Comparison of ENCODE assay signal across 30 cellular contexts in genomic region chr10:77854115-77854514, GRCh38.
"Had no signal": no experiment of that assay in that cellular context is flagged by ENCODE, and none has a peak within 500 bp of the region (broad histone marks: within the 10 kb centered on the region; RNA-seq: fewer than 3 reads in every experiment).

No MANE protein-coding gene starts in this region.

- H3K27ac ChIP-seq: PC-9, WERI-Rb-1 had no signal

- H3K4me3 ChIP-seq: MG63, PC-9 had no signal

- H3K27ac Mint-ChIP-seq: activated CD4-positive, alpha-beta memory T cell treated with anti-CD3 and anti-CD28 coated beads, Interleukin-2, amount 10 ng/mL, durations not matched to agents 7 days and 5 days; activated CD8-positive, alpha-beta memory T cell treated with anti-CD3 and anti-CD28 coated beads, Interleukin-2, amount 10 ng/mL, durations not matched to agents 7 days and 5 days; activated naive CD4-positive, alpha-beta T cell treated with anti-CD3 and anti-CD28 coated beads, Interleukin-2, amount 10 ng/mL, durations not matched to agents 7 days and 5 days; activated naive CD8-positive, alpha-beta T cell; activated naive CD8-positive, alpha-beta T cell treated with anti-CD3 and anti-CD28 coated beads, Interleukin-2, amount 50 U/mL, for 24 hours; brain had no signal

- DNase-seq: activated CD4-positive, alpha-beta memory T cell treated with anti-CD3 and anti-CD28 coated beads, Interleukin-2, amount 10 ng/mL, durations not matched to agents 7 days and 5 days; activated CD4-positive, alpha-beta T cell treated with anti-CD3 and anti-CD28 coated beads for 1 hour; activated CD4-positive, alpha-beta T cell treated with anti-CD3 and anti-CD28 coated beads for 48 hours; activated CD4-positive, CD25-positive, alpha-beta regulatory T cell; activated CD8-positive, alpha-beta memory T cell treated with anti-CD3 and anti-CD28 coated beads for 24 hours; activated CD8-positive, alpha-beta memory T cell treated with anti-CD3 and anti-CD28 coated beads, Interleukin-2, amount 10 ng/mL, durations not matched to agents 7 days and 5 days; activated CD8-positive, alpha-beta memory T cell treated with anti-CD3 and anti-CD28 coated beads, Interleukin-2, amount 50 U/mL, for 48 hours; activated effector memory CD4-positive, alpha-beta T cell treated with Interleukin-2 at 50 U/mL for 16 hours; activated naive CD4-positive, alpha-beta T cell treated with anti-CD3 and anti-CD28 coated beads, Interleukin-2, amount 10 ng/mL, durations not matched to agents 7 days and 5 days; activated naive CD8-positive, alpha-beta T cell treated with anti-CD3 and anti-CD28 coated beads, Interleukin-2, amount 50 U/mL, for 24 hours; activated T-cell treated with anti-CD3 and anti-CD28 coated beads, Interleukin-2, amount 50 U/mL, for 48 hours; anterior cingulate cortex; Kasumi-1; KG1; MG63; NCI-H1048; NCI-H1105 treated with DMSO at 0.1 percent for 48 hours; NCI-H1436; NCI-H1694 treated with DMSO at 0.1 percent for 48 hours; NCI-H2029; NCI-H345; NCI-H524 treated with DMSO at 0.1 percent for 48 hours; NCI-H748 treated with DMSO at 0.1 percent for 48 hours; NK-92 treated with Interleukin-12 subunit alpha and Interleukin-12 subunit beta, amount 100 ng/mL, for 24 hours; PC-9; Right ventricle myocardium superior; T1000; WERI-Rb-1 had no signal

- H3K9me3 ChIP-seq: MG63 had no signal

- H3K27me3 Mint-ChIP-seq: activated CD4-positive, alpha-beta memory T cell treated with anti-CD3 and anti-CD28 coated beads, Interleukin-2, amount 10 ng/mL, durations not matched to agents 7 days and 5 days; activated CD8-positive, alpha-beta memory T cell treated with anti-CD3 and anti-CD28 coated beads, Interleukin-2, amount 10 ng/mL, durations not matched to agents 7 days and 5 days; activated naive CD4-positive, alpha-beta T cell treated with anti-CD3 and anti-CD28 coated beads, Interleukin-2, amount 10 ng/mL, durations not matched to agents 7 days and 5 days; activated naive CD8-positive, alpha-beta T cell; brain had no signal

- H3K4me1 Mint-ChIP-seq: activated CD4-positive, alpha-beta memory T cell treated with anti-CD3 and anti-CD28 coated beads, Interleukin-2, amount 10 ng/mL, durations not matched to agents 7 days and 5 days; activated CD8-positive, alpha-beta memory T cell treated with anti-CD3 and anti-CD28 coated beads, Interleukin-2, amount 10 ng/mL, durations not matched to agents 7 days and 5 days; activated naive CD4-positive, alpha-beta T cell treated with anti-CD3 and anti-CD28 coated beads, Interleukin-2, amount 10 ng/mL, durations not matched to agents 7 days and 5 days; activated naive CD8-positive, alpha-beta T cell treated with anti-CD3 and anti-CD28 coated beads, Interleukin-2, amount 50 U/mL, for 24 hours had no signal

- H3K27me3 ChIP-seq: MG63 had no signal

- ATAC-seq: activated CD8-positive, alpha-beta memory T cell treated with anti-CD3 and anti-CD28 coated beads, Interleukin-2, amount 10 ng/mL, durations not matched to agents 7 days and 5 days; activated naive CD8-positive, alpha-beta T cell treated with anti-CD3 and anti-CD28 coated beads, Interleukin-2, amount 50 U/mL, for 24 hours had no signal

- H3K4me3 Mint-ChIP-seq: activated CD4-positive, alpha-beta memory T cell treated with anti-CD3 and anti-CD28 coated beads, Interleukin-2, amount 10 ng/mL, durations not matched to agents 7 days and 5 days; activated CD8-positive, alpha-beta memory T cell treated with anti-CD3 and anti-CD28 coated beads, Interleukin-2, amount 10 ng/mL, durations not matched to agents 7 days and 5 days; activated naive CD4-positive, alpha-beta T cell treated with anti-CD3 and anti-CD28 coated beads, Interleukin-2, amount 10 ng/mL, durations not matched to agents 7 days and 5 days; activated naive CD8-positive, alpha-beta T cell; activated naive CD8-positive, alpha-beta T cell treated with anti-CD3 and anti-CD28 coated beads, Interleukin-2, amount 50 U/mL, for 24 hours; brain had no signal

- H3K9me3 Mint-ChIP-seq: activated CD4-positive, alpha-beta memory T cell treated with anti-CD3 and anti-CD28 coated beads, Interleukin-2, amount 10 ng/mL, durations not matched to agents 7 days and 5 days; activated naive CD4-positive, alpha-beta T cell treated with anti-CD3 and anti-CD28 coated beads, Interleukin-2, amount 10 ng/mL, durations not matched to agents 7 days and 5 days; activated naive CD8-positive, alpha-beta T cell treated with anti-CD3 and anti-CD28 coated beads, Interleukin-2, amount 50 U/mL, for 24 hours; brain had no signal
